Comparison of ENCODE assay signal across 9 cellular contexts in genomic region chr9:133881671-133882381, GRCh38.
DNase-seq lines count a peak whose midpoint lies in the region; TF ChIP-seq lines count a peak whose summit lies in the region.
"Had no signal": no experiment of that assay in that cellular context is flagged by ENCODE, and none has a peak within 500 bp of the region (broad histone marks: within the 10 kb centered on the region; RNA-seq: fewer than 3 reads in every experiment).

No MANE protein-coding gene starts in this region.

- TF ChIP-seq EP300 in esophagus muscularis mucosa (IDR thresholded peaks at IDR 0.05), result no peak

- TF ChIP-seq CTCF in prostate gland (IDR thresholded peaks at IDR 0.05) (no peak), esophagus muscularis mucosa (IDR thresholded peaks at IDR 0.05) (no peak)

- H3K9ac ChIP-seq in HUES48 (ENCODE audit: low read depth, low read length), result no peak overlapping the region

- TF ChIP-seq POLR2A in prostate gland (IDR thresholded peaks at IDR 0.05) (no peak), esophagus muscularis mucosa (IDR thresholded peaks at IDR 0.05; ENCODE audit: low read depth) (no peak)

- no peak overlapping the region for H3K4me3 ChIP-seq in HUES48 (ENCODE audit: low read depth, low read length)
- H3K4me3 ChIP-seq in esophagus (ENCODE audit: low read depth in 1 of 2, low read length in 2 of 2), result no peak overlapping the region
- no peak overlapping the region for H3K4me3 ChIP-seq in prostate gland
- no peak overlapping the region for H3K4me3 ChIP-seq in esophagus muscularis mucosa
- H3K4me3 ChIP-seq: MG63 had no signal

- H3K36me3 ChIP-seq in HUES48 (ENCODE audit: control insufficient read depth, insufficient read depth, low read length), result no peaks in the 10 kb centered on the region
- no peaks in the 10 kb centered on the region for H3K36me3 ChIP-seq in esophagus (ENCODE audit: control insufficient read depth in 2 of 2, insufficient read depth in 2 of 2, low read length in 1 of 2)
- no peaks in the 10 kb centered on the region for H3K36me3 ChIP-seq in prostate gland
- H3K36me3 ChIP-seq in esophagus muscularis mucosa, result no peaks in the 10 kb centered on the region
- H3K36me3 ChIP-seq: MG63 had no signal

- H3K4me1 ChIP-seq in HUES48 (ENCODE audit: control insufficient read depth, insufficient read depth, low read length) (peaks cover 16% of the 10 kb centered on the region; the same call in 1 of the 2 replicates), esophagus (ENCODE audit: control insufficient read depth in 2 of 2, insufficient read depth in 2 of 2, low read length in 1 of 2) (peaks cover 3 to 20% of the 10 kb centered on the region in 2 donors), prostate gland (replicated peaks) (peaks cover 9% of the 10 kb centered on the region), esophagus muscularis mucosa (no peaks in the 10 kb centered on the region)

- no peaks in the 10 kb centered on the region for H3K9me3 ChIP-seq in HUES48 (ENCODE audit: control insufficient read depth, insufficient read depth, low read length)
- no peaks in the 10 kb centered on the region for H3K9me3 ChIP-seq in esophagus (ENCODE audit: control insufficient read depth in 2 of 2, insufficient read depth in 1 of 2, low read depth in 1 of 2, low read length in 1 of 2)
- H3K9me3 ChIP-seq in prostate gland, result no peaks in the 10 kb centered on the region
- H3K9me3 ChIP-seq in esophagus muscularis mucosa, result no peaks in the 10 kb centered on the region
- H3K9me3 ChIP-seq: MG63 had no signal

- H3K27me3 ChIP-seq in HUES48 (ENCODE audit: control insufficient read depth, insufficient read depth, low read length) (no peaks in the 10 kb centered on the region), esophagus (ENCODE audit: control insufficient read depth in 1 of 2, insufficient read depth in 2 of 2, low read length in 2 of 2) (no peaks in the 10 kb centered on the region), prostate gland (replicated peaks; ENCODE audit: insufficient read depth) (no peaks in the 10 kb centered on the region), esophagus muscularis mucosa (no peaks in the 10 kb centered on the region)
- H3K27me3 ChIP-seq: MG63 had no signal

- intact Hi-C loops in prostate gland (cut with DNase I) (no loop called here), esophagus muscularis mucosa (cut with DNase I) (no loop called here)

- peak; percentile 75 for DNase-seq in NCI-H510A treated with DMSO at 0.1 percent for 48 hours (lab: John Stamatoyannopoulos, UW)
- peak; percentile 70 for DNase-seq in prostate gland (ENCODE audit: low spot score)
- DNase-seq in esophagus muscularis mucosa (ENCODE audit: extremely low spot score), result no peak
- no peak for DNase-seq in anterior cingulate cortex (lab: John Stamatoyannopoulos, UW)
- no peak for DNase-seq in EL
- DNase-seq: activated CD8-positive, alpha-beta memory T cell treated with anti-CD3 and anti-CD28 coated beads, Interleukin-2, amount 50 U/mL, for 48 hours; MG63 had no signal

- 53 to 64% methylated on average over 24 of the region's 24 CpGs for WGBS in esophagus, 2 donors
- WGBS in prostate gland, result 47% methylated on average over 24 of the region's 24 CpGs
- WGBS in esophagus muscularis mucosa, result 96% methylated on average over 16 of the region's 24 CpGs

- H3K27ac ChIP-seq in HUES48 (ENCODE audit: low read depth, low read length) (peak overlapping the region; percentile 48), esophagus (ENCODE audit: low read depth in 2 of 2, low read length in 1 of 2) (peak overlapping the region; percentile 55 to 68), prostate gland (peak overlapping the region; percentile 72 to 73), esophagus muscularis mucosa (replicated peaks in 1 of 4) (no peak overlapping the region)

Comparison
In these comparisons a context has a peak if more than half of its experiments do, and no peak if none do; other contexts are left out.
1. H3K27ac ChIP-seq: peak in HUES48 (single experiment), esophagus (2 of 2) and prostate gland (2 of 2); none in esophagus muscularis mucosa (0 of 4).
2. DNase-seq: peak in NCI-H510A treated with DMSO at 0.1 percent for 48 hours (single experiment) and prostate gland (single experiment); none in esophagus muscularis mucosa (single experiment), anterior cingulate cortex (0 of 58) and EL (single experiment).